In the genomic region with DNA sequence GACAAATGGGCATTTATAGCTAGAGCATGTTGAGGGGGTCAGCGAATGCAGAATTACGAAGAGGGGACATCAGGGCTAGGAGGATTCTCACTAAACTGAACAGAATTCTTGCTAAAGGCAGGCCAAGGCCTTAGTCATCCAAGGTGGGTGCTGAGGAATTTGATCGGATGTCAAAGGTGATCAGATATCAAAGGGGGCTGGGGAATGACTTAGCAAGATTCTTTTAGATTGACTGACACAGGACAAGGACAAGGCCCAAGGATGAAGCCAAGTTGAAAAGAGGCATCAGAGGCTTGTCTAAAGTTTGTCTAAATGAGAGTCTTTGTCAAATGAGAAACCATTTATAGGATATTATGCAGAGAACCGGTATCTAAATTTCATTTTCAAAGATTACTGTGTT, we compare ENCODE assay signal across 14 cellular contexts. TPM values are rescaled to one million over a fixed set of nuclear protein-coding genes. Genes with fewer than 3 reads are reported as not detected.
DNase-seq lines count a peak whose midpoint lies in the region; FAIRE-seq and TF ChIP-seq lines count a peak whose summit lies in the region.
"Had no signal": no experiment of that assay in that cellular context is flagged by ENCODE, and none has a peak within 500 bp of the region (broad histone marks: within the 10 kb centered on the region; RNA-seq: fewer than 3 reads in every experiment).

No MANE protein-coding gene starts in this region.

- H3K36me3 Mint-ChIP-seq in H9 (ENCODE audit: insufficient read depth in 1 of 3, low read depth in 3 of 3), result peaks cover 17 to 62% (median 47%) of the 10 kb centered on the region in 3 experiments; a peak in 6 of 7 replicates

- H3K27me3 Mint-ChIP-seq in H9 (ENCODE audit: low read depth), result no peaks in the 10 kb centered on the region

- peak overlapping the region; percentile 14 to 61 (median 45); a peak in 6 of 7 replicates for H3K27ac Mint-ChIP-seq in H9

- POLR2A ChIA-PET in H1 (lab: Charles Lee; ENCODE audit: partially characterized antibody), result interaction anchor here (1.7 to 2.3 kb wide), 3 partner anchors 9 to 14 kb away, joined by 5 to 10 read pairs (median 8); a partner anchor contains a TSS

- H3K4me3 ChIP-seq in HUES6 (ENCODE audit: low read depth, low read length), result no peak overlapping the region
- H3K4me3 ChIP-seq in H1 (ENCODE audit: extremely low read depth in 1 of 4, insufficient read depth in 2 of 4, low read depth in 3 of 4, low read length in 4 of 4), result no peak overlapping the region
- H3K4me3 ChIP-seq in iPS-20b (ENCODE audit: low read length), result no peak overlapping the region
- H3K4me3 ChIP-seq: A549, K562 had no signal

- DNase-seq in H9 (no peak), H1 (ENCODE audit: low read depth in 1 of 2, low spot score in 2 of 2) (no peak), NCI-H2107 treated with DMSO at 0.1 percent for 48 hours (lab: John Stamatoyannopoulos, UW; ENCODE audit: unreplicated experiment) (no peak), Ammon's horn (ENCODE audit: low spot score) (no peak), DMS53 (lab: John Stamatoyannopoulos, UW) (no peak), NCI-H2107 (lab: John Stamatoyannopoulos, UW) (no peak)
- DNase-seq: GOT3, HCEC 1CT had no signal

- no peak for TF ChIP-seq POLR2A in H1 (IDR thresholded peaks at IDR 0.05; ENCODE audit: control extremely low read depth in 1 of 2, low read depth in 2 of 2, low read length in 2 of 2)

- WGBS in H9 (ENCODE audit: extremely low coverage, insufficient read length, low lambda C conversion rate), result no CpG with 5 or more reads among the region's 4 CpGs
- WGBS in H1 (ENCODE audit: extremely low coverage in 1 of 2, insufficient coverage in 1 of 2, insufficient read length in 1 of 2, insufficient replicate concordance in 2 of 2, low coverage in 1 of 2, low lambda C conversion rate in 2 of 2, missing lambda C conversion rate in 1 of 2), 2 experiments, result 90% methylated on average over 4 of the region's 4 CpGs; no CpG with 5 or more reads in 1 of the 2 experiments

- no peaks in the 10 kb centered on the region for H3K9me3 ChIP-seq in H9 (ENCODE audit: control insufficient read depth, low read depth, low read length)
- H3K9me3 ChIP-seq in HUES6 (ENCODE audit: control insufficient read depth, insufficient read depth, low read depth, low read length), result no peaks in the 10 kb centered on the region
- no peaks in the 10 kb centered on the region for H3K9me3 ChIP-seq in H1 (ENCODE audit: insufficient read depth in 2 of 2, low read depth in 1 of 2, low read length in 1 of 2)
- H3K9me3 ChIP-seq in iPS-20b (ENCODE audit: insufficient read depth, low read depth, low read length), result no peaks in the 10 kb centered on the region
- H3K9me3 ChIP-seq: A549 had no signal

- H2BK12ac ChIP-seq in H9 (ENCODE audit: insufficient read length, low read depth, low read length) (no peak overlapping the region), H1 (ENCODE audit: low read depth, low read length) (no peak overlapping the region)

- H3K56ac ChIP-seq in H9 (ENCODE audit: insufficient read length, low read depth, low read length) (no peak overlapping the region), H1 (replicated peaks; ENCODE audit: insufficient read length, low read depth, low read length) (no peak overlapping the region)

- H3K23ac ChIP-seq in H9 (ENCODE audit: insufficient read length, low read depth, low read length) (no peak overlapping the region), H1 (ENCODE audit: insufficient read length) (no peak overlapping the region)

- no peak overlapping the region for H3K4me2 ChIP-seq in H9 (ENCODE audit: insufficient read depth, insufficient read length, low read length)
- no peak overlapping the region; a peak in 1 of 4 replicates for H3K4me2 ChIP-seq in H1 (ENCODE audit: insufficient read depth in 1 of 2, low read depth in 2 of 2, low read length in 2 of 2)
- H3K4me2 ChIP-seq: A549 had no signal

- CTCF ChIA-PET in H1 (lab: Charles Lee; ENCODE audit: partially characterized antibody), result interaction anchor here (0.8 to 5.7 kb wide), 5 partner anchors 11 to 240 kb away, joined by 3 to 32 read pairs (median 3); no protein-coding TSS in a partner anchor

- H4K91ac ChIP-seq in H9 (ENCODE audit: insufficient read length, low read depth, low read length) (no peak overlapping the region), H1 (replicated peaks; ENCODE audit: insufficient read length, low read length) (no peak overlapping the region)

- no peak overlapping the region for H2BK15ac ChIP-seq in H9 (ENCODE audit: low read depth, low read length)
- no peak overlapping the region for H2BK15ac ChIP-seq in H1 (ENCODE audit: low read length)

- no peak overlapping the region; a peak in 1 of 5 replicates for H3K4me3 Mint-ChIP-seq in H9
- H3K4me3 Mint-ChIP-seq: CD14-positive monocyte had no signal

- no peak for TF ChIP-seq RAD21 in H1 (IDR thresholded peaks at IDR 0.05 in 1 of 2, conservative IDR thresholded peaks at IDR 0.05 in 1 of 2; ENCODE audit: low read depth in 2 of 2, low read length in 2 of 2)

- no peak overlapping the region for H2BK120ac ChIP-seq in H9 (ENCODE audit: low read depth, low read length, poor library complexity, severe bottlenecking)
- no peak overlapping the region for H2BK120ac ChIP-seq in H1 (replicated peaks; ENCODE audit: low read depth, low read length)

- H4K5ac ChIP-seq in H9 (ENCODE audit: insufficient read length, low read depth, low read length) (no peak overlapping the region), H1 (ENCODE audit: insufficient read length, low read depth, low read length) (no peak overlapping the region)

- no peak overlapping the region for H3K4ac ChIP-seq in H9 (ENCODE audit: low read depth, low read length)
- H3K4ac ChIP-seq in H1 (replicated peaks; ENCODE audit: insufficient read length, low read depth, low read length), result no peak overlapping the region

- H4K20me1 ChIP-seq in H9 (ENCODE audit: control insufficient read depth, insufficient read depth, insufficient read length), result no peaks in the 10 kb centered on the region
- H4K20me1 ChIP-seq in H1 (replicated peaks in 1 of 2; ENCODE audit: control insufficient read depth in 1 of 2, insufficient read depth in 2 of 2, low read length in 2 of 2), result no peaks in the 10 kb centered on the region

- no peak overlapping the region for H3T11ph ChIP-seq in H9 (ENCODE audit: low read length)

- no peaks in the 10 kb centered on the region for H3K27me3 ChIP-seq in H9 (ENCODE audit: insufficient read depth, low read length)
- H3K27me3 ChIP-seq in HUES6 (ENCODE audit: control insufficient read depth, insufficient read depth, low read length), result no peaks in the 10 kb centered on the region
- H3K27me3 ChIP-seq in H1 (replicated peaks in 1 of 4; ENCODE audit: control insufficient read depth in 3 of 4, extremely low read depth in 1 of 4, insufficient read depth in 3 of 4, low read length in 3 of 4), result no peaks in the 10 kb centered on the region
- no peaks in the 10 kb centered on the region for H3K27me3 ChIP-seq in iPS-20b (ENCODE audit: insufficient read depth, low read length)

- H2AK5ac ChIP-seq in H9 (ENCODE audit: insufficient read length, low read length) (no peak overlapping the region), H1 (ENCODE audit: low read depth, low read length) (no peak overlapping the region)

- H3K18ac ChIP-seq in H9 (ENCODE audit: insufficient read length, low read depth, low read length) (no peak overlapping the region), H1 (ENCODE audit: extremely low read depth, low read length) (no peak overlapping the region)

- no peaks in the 10 kb centered on the region for H3K9me3 Mint-ChIP-seq in H9
- H3K9me3 Mint-ChIP-seq: CD14-positive monocyte had no signal

- H3K27ac ChIP-seq in H9 (ENCODE audit: insufficient read length, low read depth, low read length), result no peak overlapping the region
- peak overlapping the region; percentile 42; the same call in 1 of the 2 replicates for H3K27ac ChIP-seq in HUES6 (ENCODE audit: low read depth, low read length)
- H3K27ac ChIP-seq in H1 (ENCODE audit: low read depth, low read length), result no peak overlapping the region
- H3K27ac ChIP-seq in iPS-20b (ENCODE audit: low read length), result peak overlapping the region; percentile 30
- H3K27ac ChIP-seq: A549 had no signal

- H3K14ac ChIP-seq in H9 (ENCODE audit: insufficient read depth, low read length) (no peak overlapping the region), H1 (ENCODE audit: insufficient read length) (no peak overlapping the region)

- H2BK5ac ChIP-seq in H9 (ENCODE audit: insufficient read length, low read length) (no peak overlapping the region), H1 (ENCODE audit: low read depth, low read length) (no peak overlapping the region)

- no peak overlapping the region for H2AFZ ChIP-seq in H9 (ENCODE audit: low read length)
- no peak overlapping the region for H2AFZ ChIP-seq in H1 (ENCODE audit: low read length)

- no peak overlapping the region for H3K9ac ChIP-seq in H9 (ENCODE audit: extremely low read depth, insufficient read length, low read length)
- H3K9ac ChIP-seq in HUES6 (ENCODE audit: low read length), result no peak overlapping the region
- peak overlapping the region in 1 of 4 experiments; percentile 10; a peak in 1 of 7 replicates for H3K9ac ChIP-seq in H1 (replicated peaks in 1 of 4; ENCODE audit: extremely low read depth in 1 of 4, low read depth in 3 of 4, low read length in 3 of 4)
- H3K9ac ChIP-seq in iPS-20b (ENCODE audit: low read depth, low read length), result peak overlapping the region; percentile 22; the same call in 1 of the 2 replicates

- peaks cover 26 to 34% of the 10 kb centered on the region in 2 experiments for H3K4me1 Mint-ChIP-seq in H9
- H3K4me1 Mint-ChIP-seq: CD14-positive monocyte had no signal

- H3K79me2 ChIP-seq in H9 (ENCODE audit: insufficient read depth, low read length), result no peaks in the 10 kb centered on the region; the same call in 1 of the 2 replicates
- H3K79me2 ChIP-seq in H1 (ENCODE audit: control insufficient read depth in 1 of 2, insufficient read depth in 2 of 2, low read length in 2 of 2), result peaks cover 0 to 10% of the 10 kb centered on the region in 2 experiments; a peak in 2 of 4 replicates

- no peak for FAIRE-seq in H1 (lab: Jason Lieb, UNC)
- FAIRE-seq: A549, GM18507, K562 had no signal

- H4K8ac ChIP-seq in H9 (replicated peaks; ENCODE audit: insufficient read length, low read depth, low read length) (no peak overlapping the region), H1 (ENCODE audit: extremely low read depth, insufficient read depth, low read length) (no peak overlapping the region)

- no peaks in the 10 kb centered on the region for H3K79me1 ChIP-seq in H9 (ENCODE audit: insufficient read depth, low read depth, low read length, poor library complexity, severe bottlenecking)
- H3K79me1 ChIP-seq in H1 (ENCODE audit: low read depth, low read length), result no peaks in the 10 kb centered on the region

- peaks cover 77% of the 10 kb centered on the region for H3K36me3 ChIP-seq in HUES6 (ENCODE audit: control insufficient read depth, insufficient read depth, low read length)
- peaks cover 0 to 82% (median 5%) of the 10 kb centered on the region in 4 experiments; a peak in 4 of 8 replicates for H3K36me3 ChIP-seq in H1 (ENCODE audit: control insufficient read depth in 2 of 4, insufficient read depth in 4 of 4, low read length in 3 of 4)
- H3K36me3 ChIP-seq in iPS-20b (ENCODE audit: insufficient read depth, low read depth, low read length), result peaks cover 94% of the 10 kb centered on the region

- H3K4me1 ChIP-seq in H9 (ENCODE audit: insufficient read depth, low read length) (no peaks in the 10 kb centered on the region; the same call in 1 of the 2 replicates), HUES6 (ENCODE audit: control insufficient read depth, insufficient read depth, low read length) (peaks cover 18% of the 10 kb centered on the region), H1 (replicated peaks in 1 of 4; ENCODE audit: control insufficient read depth in 3 of 4, insufficient read depth in 4 of 4, low read length in 3 of 4) (peaks cover 4 to 19% (median 6%) of the 10 kb centered on the region in 4 experiments; a peak in 5 of 7 replicates), iPS-20b (ENCODE audit: insufficient read depth, low read length) (peaks cover 30% of the 10 kb centered on the region; the same call in 1 of the 2 replicates)
- H3K4me1 ChIP-seq: A549 had no signal

- H2BK20ac ChIP-seq in H9 (ENCODE audit: low read depth, low read length, poor library complexity, severe bottlenecking), result no peak overlapping the region
- H2BK20ac ChIP-seq in H1 (ENCODE audit: low read length), result no peak overlapping the region

- TF ChIP-seq CTCF in H9 (conservative IDR thresholded peaks at IDR 0.05) (no peak), H1 (IDR thresholded peaks at IDR 0.05; ENCODE audit: control extremely low read depth in 1 of 3, insufficient read depth in 1 of 3, low read depth in 1 of 3, low read length in 3 of 3) (no peak)

- no peak for TF ChIP-seq EP300 in H1 (IDR thresholded peaks at IDR 0.05; ENCODE audit: borderline replicate concordance in 1 of 2, low read depth in 2 of 2, low read length in 2 of 2)

- H3K23me2 ChIP-seq in H9 (ENCODE audit: insufficient read length, low read depth, low read length, poor library complexity, severe bottlenecking) (no peaks in the 10 kb centered on the region), H1 (ENCODE audit: low read depth, low read length) (no peaks in the 10 kb centered on the region)

RNA-seq across cellular contexts. Expression of a gene that starts 9.7 kb away (rescaled TPM):
- 43.8 and 45.5 TPM in 2 replicates for total RNA-seq in H9 (2021)
- total RNA-seq in H1 (2021; fragmentation: NEBNext Ultra II Directional; extraction: Animal tissue kit (Norgen Biotek cat#: 25700)), result 39.3 and 42.4 TPM in 2 replicates
- polyA plus RNA-seq in H1 (2011; rRNA removed), result 10.3 and 11.1 TPM in 2 replicates
- 12.6 TPM for polyA plus RNA-seq in H1 (2011; cell fraction: cytosol; rRNA removed)
- polyA plus RNA-seq in H1 (2011; cell fraction: nucleus; rRNA removed), result 21.5 TPM
- 21.1 to 30.5 TPM (median 27.9 TPM) in 4 replicates for polyA plus RNA-seq in H1 (2012, experiment 1 of 2)
- polyA plus RNA-seq in H1 (2012, experiment 2 of 2), result 4.2 TPM
- polyA plus RNA-seq in H1 (2013, experiment 1 of 2), result 26.6 TPM
- polyA plus RNA-seq in H1 (2013, experiment 2 of 2), result 24.5 TPM
- 58.3 and 60.7 TPM in 2 replicates for polyA minus RNA-seq in H1 (2011; rRNA and poly(A)+ RNA removed)
- polyA minus RNA-seq in H1 (2011; cell fraction: cytosol; rRNA and poly(A)+ RNA removed), result 34.0 TPM
- 68.4 TPM for polyA minus RNA-seq in H1 (2011; cell fraction: nucleus; rRNA and poly(A)+ RNA removed)

RNA-seq across cellular contexts. Expression of a gene that starts 57.1 kb away (rescaled TPM):
- total RNA-seq in H9 (2021), result 10.0 and 10.5 TPM in 2 replicates
- 9.6 and 9.9 TPM in 2 replicates for total RNA-seq in H1 (2021; fragmentation: NEBNext Ultra II Directional; extraction: Animal tissue kit (Norgen Biotek cat#: 25700))
- polyA plus RNA-seq in H1 (2011; rRNA removed), result 2.7 and 3.8 TPM in 2 replicates
- polyA plus RNA-seq in H1 (2011; cell fraction: cytosol; rRNA removed), result 4.1 TPM
- polyA plus RNA-seq in H1 (2011; cell fraction: nucleus; rRNA removed), result 2.5 TPM
- 5.4 to 8.4 TPM (median 6.1 TPM) in 4 replicates for polyA plus RNA-seq in H1 (2012, experiment 1 of 2)
- 0.35 TPM for polyA plus RNA-seq in H1 (2012, experiment 2 of 2)
- polyA plus RNA-seq in H1 (2013, experiment 1 of 2), result 4.2 TPM
- 4.0 TPM for polyA plus RNA-seq in H1 (2013, experiment 2 of 2)
- polyA minus RNA-seq in H1 (2011; rRNA and poly(A)+ RNA removed), result 7.6 and 14.6 TPM in 2 replicates
- polyA minus RNA-seq in H1 (2011; cell fraction: cytosol; rRNA and poly(A)+ RNA removed), result 6.7 TPM
- polyA minus RNA-seq in H1 (2011; cell fraction: nucleus; rRNA and poly(A)+ RNA removed), result 11.6 TPM

Comparison
In these comparisons a context has a peak if more than half of its experiments do, and no peak if none do; other contexts are left out.
1. H3K27ac ChIP-seq: peak in HUES6 (single experiment) and iPS-20b (single experiment); none in H9 (single experiment) and H1 (single experiment).